8 cellular contexts compared by ENCODE assay signal in genomic region chr22:42933783-42934144, GRCh38.
DNase-seq lines count a peak whose midpoint lies in the region; ATAC-seq and TF ChIP-seq lines count a peak whose summit lies in the region.

No MANE protein-coding gene starts in this region.

- no peaks in the 10 kb centered on the region for H3K9me3 Mint-ChIP-seq in activated CD8-positive, alpha-beta T cell treated with anti-CD3 and anti-CD28 coated beads for 36 hours

- intact Hi-C loops in activated CD8-positive, alpha-beta T cell treated with anti-CD3 and anti-CD28 coated beads for 36 hours (cut with micrococcal nuclease), result no loop called here

- H3K27ac Mint-ChIP-seq in activated CD8-positive, alpha-beta T cell treated with anti-CD3 and anti-CD28 coated beads for 36 hours, result peak overlapping the region; percentile 78

- no peak for TF ChIP-seq CTCF in activated CD8-positive, alpha-beta T cell treated with anti-CD3 and anti-CD28 coated beads for 36 hours (IDR thresholded peaks at IDR 0.05)
- no peak for TF ChIP-seq CTCF in retinal pigment epithelial cell (conservative IDR thresholded peaks at IDR 0.05; ENCODE audit: low read depth, low read length)

- peak; percentile 49 for ATAC-seq in activated CD8-positive, alpha-beta T cell treated with anti-CD3 and anti-CD28 coated beads for 36 hours
- no peak for ATAC-seq in HG02840 (IDR thresholded peaks at IDR 0.05; ENCODE audit: low FRiP score, unreplicated experiment)

- H3K4me3 ChIP-seq in retinal pigment epithelial cell (ENCODE audit: low read length), result no peak overlapping the region

- peak; percentile 21 for DNase-seq in NCI-H2196 (lab: John Stamatoyannopoulos, UW; ENCODE audit: unreplicated experiment)
- no peak for DNase-seq in NCI-H2196 treated with DMSO at 0.1 percent for 48 hours (lab: John Stamatoyannopoulos, UW; ENCODE audit: unreplicated experiment)
- no peak for DNase-seq in activated CD8-positive, alpha-beta T cell treated with anti-CD3 and anti-CD28 coated beads for 36 hours
- peak; percentile 26 for DNase-seq in germinal center (ENCODE audit: low spot score)
- peak; percentile 94 for DNase-seq in retinal pigment epithelial cell (ENCODE audit: low read depth)
- no peak for DNase-seq in OCI-M2 (lab: John Stamatoyannopoulos, UW; ENCODE audit: unreplicated experiment)
- DNase-seq in stimulated activated CD4-positive, alpha-beta T cell treated with anti-CD3 and anti-CD28 coated beads, Interleukin-2, amount 100 ng/mL, for 48 hours, result no peak

- CTCF ChIA-PET in activated CD8-positive, alpha-beta T cell treated with anti-CD3 and anti-CD28 coated beads for 36 hours (lab: Charles Lee), result interaction anchor here (0.9 to 1.6 kb wide), 3 partner anchors 10 to 81 kb away, joined by 4 to 5 read pairs (median 4); partner anchors contain the start of gene PACSIN2

- H3K27me3 Mint-ChIP-seq in activated CD8-positive, alpha-beta T cell treated with anti-CD3 and anti-CD28 coated beads for 36 hours, result no peaks in the 10 kb centered on the region

- H3K36me3 Mint-ChIP-seq in activated CD8-positive, alpha-beta T cell treated with anti-CD3 and anti-CD28 coated beads for 36 hours (ENCODE audit: low read depth), result no peaks in the 10 kb centered on the region

- H3K4me1 Mint-ChIP-seq in activated CD8-positive, alpha-beta T cell treated with anti-CD3 and anti-CD28 coated beads for 36 hours (ENCODE audit: low read depth), result peaks cover 64% of the 10 kb centered on the region

- POLR2A ChIA-PET in activated CD8-positive, alpha-beta T cell treated with anti-CD3 and anti-CD28 coated beads for 36 hours (lab: Charles Lee), result interaction anchor here (0.6 to 1.1 kb wide), 2 partner anchors 31 to 95 kb away, joined by 3 read pairs; no protein-coding TSS in a partner anchor

- peak overlapping the region; percentile 34 for H3K4me3 Mint-ChIP-seq in activated CD8-positive, alpha-beta T cell treated with anti-CD3 and anti-CD28 coated beads for 36 hours

Comparison
In these comparisons a context has a peak if more than half of its experiments do, and no peak if none do; other contexts are left out.
1. DNase-seq: peak in NCI-H2196 (single experiment), germinal center (single experiment) and retinal pigment epithelial cell (single experiment); none in NCI-H2196 treated with DMSO at 0.1 percent for 48 hours (single experiment), activated CD8-positive, alpha-beta T cell treated with anti-CD3 and anti-CD28 coated beads for 36 hours (single experiment), OCI-M2 (single experiment) and stimulated activated CD4-positive, alpha-beta T cell treated with anti-CD3 and anti-CD28 coated beads, Interleukin-2, amount 100 ng/mL, for 48 hours (0 of 2).